Comparison of ENCODE assay signal across 26 cellular contexts in the genomic region with DNA sequence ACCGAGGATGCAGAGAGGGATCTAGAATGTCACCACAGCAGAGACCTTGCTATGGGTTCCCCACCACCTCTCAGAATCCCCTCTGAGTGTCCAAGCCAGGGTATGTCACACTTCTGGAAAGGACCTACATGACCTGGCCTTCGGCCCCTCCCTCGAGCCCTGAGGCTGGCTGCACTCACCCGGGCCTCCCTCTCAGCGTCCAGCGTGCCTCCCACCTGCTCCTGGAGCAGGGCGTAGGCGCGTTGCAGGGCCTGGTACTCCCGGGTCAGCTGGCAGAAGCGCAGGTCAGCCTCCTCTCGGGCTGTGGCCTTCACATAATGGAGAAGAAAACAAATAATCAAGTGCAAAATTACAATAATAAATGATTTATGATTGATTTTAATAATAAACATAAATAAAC. TPM values are rescaled to one million over a fixed set of nuclear protein-coding genes. Genes with fewer than 3 reads are reported as not detected.
"Had no signal": no experiment of that assay in that cellular context is flagged by ENCODE, and none has a peak within 500 bp of the region (broad histone marks: within the 10 kb centered on the region; RNA-seq: fewer than 3 reads in every experiment).

No MANE protein-coding gene starts in this region.

- H2AFZ ChIP-seq: hepatocyte had no signal

- H3K4me1 ChIP-seq: esophagus muscularis mucosa, foreskin keratinocyte, gastroesophageal sphincter, heart left ventricle, left ventricle myocardium inferior, lower lobe of right lung had no signal

- H3K4me3 ChIP-seq: coronary artery, dorsolateral prefrontal cortex, esophagus muscularis mucosa, gastroesophageal sphincter, heart left ventricle, hepatocyte, left ventricle myocardium inferior, lower lobe of right lung, mucosa of descending colon had no signal

- H3K4me2 ChIP-seq: hepatocyte had no signal

- H3K27ac ChIP-seq: coronary artery, esophagus muscularis mucosa, foreskin keratinocyte, gastroesophageal sphincter, heart left ventricle, hepatocyte, left ventricle myocardium inferior, lower lobe of right lung had no signal

- H3K27me3 ChIP-seq: dorsolateral prefrontal cortex, foreskin keratinocyte, heart left ventricle, hepatocyte had no signal

- ATAC-seq: foreskin keratinocyte, gastroesophageal sphincter, heart left ventricle, left colon, left lobe of liver, lower lobe of right lung, mucosa of descending colon had no signal

- H3K36me3 ChIP-seq: esophagus muscularis mucosa, gastroesophageal sphincter, left ventricle myocardium inferior, lower lobe of right lung had no signal

- H3K79me2 ChIP-seq: hepatocyte had no signal

- DNase-seq: dermis blood vessel endothelial cell; dorsolateral prefrontal cortex; effector CD4-positive, alpha-beta T cell; effector memory CD4-positive, alpha-beta T cell; foreskin keratinocyte; heart left ventricle; hypothalamus; immature natural killer cell; islet precursor cell; kidney; kidney glomerular epithelial cell; left colon; left ventricle myocardium inferior; lower lobe of right lung; mesenchymal stem cell; mucosa of descending colon had no signal

RNA-seq across cellular contexts. Expression of a gene that starts 43.9 kb away (rescaled TPM):
- total RNA-seq: endothelial cell of umbilical vein, epithelial cell of proximal tubule, fibroblast of lung, fibroblast of villous mesenchyme, foreskin keratinocyte, hepatocyte, left lobe of liver, left ventricle myocardium inferior, mesenteric fat pad had no signal
- polyA plus RNA-seq: endothelial cell of umbilical vein, fibroblast of lung, foreskin keratinocyte, heart left ventricle, hepatocyte had no signal
